Comparison of ENCODE assay signal across 14 cellular contexts in genomic region chr16:7513429-7513828, GRCh38.
DNase-seq lines count a peak whose midpoint lies in the region; ATAC-seq and TF ChIP-seq lines count a peak whose summit lies in the region.
"Had no signal": no experiment of that assay in that cellular context is flagged by ENCODE, and none has a peak within 500 bp of the region (broad histone marks: within the 10 kb centered on the region; RNA-seq: fewer than 3 reads in every experiment).

No MANE protein-coding gene starts in this region.

- no peak overlapping the region for H3K27ac Mint-ChIP-seq in activated CD8-positive, alpha-beta T cell treated with anti-CD3 and anti-CD28 coated beads for 36 hours
- no peak overlapping the region for H3K27ac Mint-ChIP-seq in activated CD8-positive, alpha-beta T cell treated with anti-CD3 and anti-CD28 coated beads, Interleukin-2, amount 10 ng/mL, durations not matched to agents 7 days and 5 days
- H3K27ac Mint-ChIP-seq in chondrocyte (ENCODE audit: unreplicated experiment) (no peak overlapping the region), Calu3 (ENCODE audit: unreplicated experiment) (no peak overlapping the region)
- H3K27ac Mint-ChIP-seq: activated CD8-positive, alpha-beta memory T cell treated with anti-CD3 and anti-CD28 coated beads, Interleukin-2, amount 10 ng/mL, durations not matched to agents 7 days and 5 days; CD4-positive, alpha-beta T cell; IgD-negative memory B cell had no signal

- no peaks in the 10 kb centered on the region for H3K36me3 Mint-ChIP-seq in activated CD8-positive, alpha-beta T cell treated with anti-CD3 and anti-CD28 coated beads for 36 hours (ENCODE audit: low read depth)
- no peaks in the 10 kb centered on the region for H3K36me3 Mint-ChIP-seq in activated CD8-positive, alpha-beta T cell treated with anti-CD3 and anti-CD28 coated beads, Interleukin-2, amount 10 ng/mL, durations not matched to agents 7 days and 5 days (ENCODE audit: low read depth)
- H3K36me3 Mint-ChIP-seq in chondrocyte (ENCODE audit: low read depth) (no peaks in the 10 kb centered on the region), Calu3 (ENCODE audit: insufficient read depth, unreplicated experiment) (no peaks in the 10 kb centered on the region)
- H3K36me3 Mint-ChIP-seq: activated CD8-positive, alpha-beta memory T cell treated with anti-CD3 and anti-CD28 coated beads, Interleukin-2, amount 10 ng/mL, durations not matched to agents 7 days and 5 days; IgD-negative memory B cell had no signal

- no peaks in the 10 kb centered on the region for H3K36me3 ChIP-seq in Karpas-422 (ENCODE audit: insufficient read depth, low read length)
- H3K36me3 ChIP-seq: thoracic aorta had no signal

- no peak overlapping the region for H3K27ac ChIP-seq in Karpas-422 (ENCODE audit: low read length)
- H3K27ac ChIP-seq: thoracic aorta had no signal

- no peak overlapping the region for H2AFZ ChIP-seq in Karpas-422 (ENCODE audit: low read length)

- POLR2A ChIA-PET in activated CD8-positive, alpha-beta T cell treated with anti-CD3 and anti-CD28 coated beads for 36 hours (lab: Charles Lee), result no interaction called here
- POLR2A ChIA-PET in activated CD8-positive, alpha-beta T cell treated with anti-CD3 and anti-CD28 coated beads, Interleukin-2, amount 10 ng/mL, durations not matched to agents 7 days and 5 days (lab: Charles Lee), result no interaction called here

- H3K9me2 ChIP-seq in Karpas-422 (replicated peaks; ENCODE audit: insufficient read depth, low read length), result no peaks in the 10 kb centered on the region

- no peaks in the 10 kb centered on the region for H4K20me1 ChIP-seq in Karpas-422 (ENCODE audit: insufficient read depth, low read depth, low read length)

- TF ChIP-seq CTCF in activated CD8-positive, alpha-beta T cell treated with anti-CD3 and anti-CD28 coated beads for 36 hours (IDR thresholded peaks at IDR 0.05), result peak; percentile 11
- peak; percentile 25 for TF ChIP-seq CTCF in chondrocyte (IDR thresholded peaks at IDR 0.05)
- no peak for TF ChIP-seq CTCF in Calu3 (IDR thresholded peaks at IDR 0.05; ENCODE audit: unreplicated experiment)

- no peak overlapping the region for H3K4me2 ChIP-seq in Karpas-422 (ENCODE audit: low read depth, low read length, poor library complexity, severe bottlenecking)

- peaks cover 25% of the 10 kb centered on the region for H3K9me3 ChIP-seq in Karpas-422 (ENCODE audit: low read length)
- H3K9me3 ChIP-seq: thoracic aorta had no signal

- H3K79me2 ChIP-seq in Karpas-422 (ENCODE audit: low read length), result no peaks in the 10 kb centered on the region

- H3K27me3 Mint-ChIP-seq in activated CD8-positive, alpha-beta T cell treated with anti-CD3 and anti-CD28 coated beads for 36 hours, result no peaks in the 10 kb centered on the region
- H3K27me3 Mint-ChIP-seq in activated CD8-positive, alpha-beta T cell treated with anti-CD3 and anti-CD28 coated beads, Interleukin-2, amount 10 ng/mL, durations not matched to agents 7 days and 5 days (ENCODE audit: low read depth), result no peaks in the 10 kb centered on the region
- no peaks in the 10 kb centered on the region for H3K27me3 Mint-ChIP-seq in chondrocyte (ENCODE audit: low read depth)
- no peaks in the 10 kb centered on the region for H3K27me3 Mint-ChIP-seq in Calu3 (ENCODE audit: unreplicated experiment)
- H3K27me3 Mint-ChIP-seq: activated CD8-positive, alpha-beta memory T cell treated with anti-CD3 and anti-CD28 coated beads, Interleukin-2, amount 10 ng/mL, durations not matched to agents 7 days and 5 days; CD4-positive, alpha-beta T cell; IgD-negative memory B cell had no signal

- H3K4me3 Mint-ChIP-seq in activated CD8-positive, alpha-beta T cell treated with anti-CD3 and anti-CD28 coated beads for 36 hours, result no peak overlapping the region
- H3K4me3 Mint-ChIP-seq in activated CD8-positive, alpha-beta T cell treated with anti-CD3 and anti-CD28 coated beads, Interleukin-2, amount 10 ng/mL, durations not matched to agents 7 days and 5 days, result no peak overlapping the region
- H3K4me3 Mint-ChIP-seq in chondrocyte (ENCODE audit: unreplicated experiment) (no peak overlapping the region), Calu3 (ENCODE audit: low read depth, unreplicated experiment) (no peak overlapping the region)
- H3K4me3 Mint-ChIP-seq: activated CD8-positive, alpha-beta memory T cell treated with anti-CD3 and anti-CD28 coated beads, Interleukin-2, amount 10 ng/mL, durations not matched to agents 7 days and 5 days; CD4-positive, alpha-beta T cell; IgD-negative memory B cell had no signal

- intact Hi-C loops in activated CD8-positive, alpha-beta T cell treated with anti-CD3 and anti-CD28 coated beads for 36 hours (cut with micrococcal nuclease), result no loop called here
- intact Hi-C loops in left cardiac atrium (cut with DNase I) (no loop called here), Calu3 (cut with micrococcal nuclease; ENCODE audit: unreplicated experiment) (no loop called here)

- H3K4me3 ChIP-seq in Karpas-422 (ENCODE audit: low read length), result no peak overlapping the region
- H3K4me3 ChIP-seq: thoracic aorta had no signal

- CTCF ChIA-PET in activated CD8-positive, alpha-beta T cell treated with anti-CD3 and anti-CD28 coated beads for 36 hours (lab: Charles Lee), result no interaction called here
- CTCF ChIA-PET in activated CD8-positive, alpha-beta T cell treated with anti-CD3 and anti-CD28 coated beads, Interleukin-2, amount 10 ng/mL, durations not matched to agents 7 days and 5 days (lab: Charles Lee), result no interaction called here
- CTCF ChIA-PET in Calu3 (lab: Charles Lee), result no interaction called here

- ATAC-seq in activated CD8-positive, alpha-beta T cell treated with anti-CD3 and anti-CD28 coated beads for 36 hours, result no peak
- ATAC-seq in activated CD8-positive, alpha-beta T cell treated with anti-CD3 and anti-CD28 coated beads, Interleukin-2, amount 10 ng/mL, durations not matched to agents 7 days and 5 days, result no peak
- ATAC-seq in stimulated activated naive CD8-positive, alpha-beta T cell treated with anti-CD3 and anti-CD28 coated beads, Interleukin-15, Interleukin-2, amounts not matched to agents 100 U/mL and 50 U/mL, for 24 hours, result no peak
- ATAC-seq in HG03521 (IDR thresholded peaks at IDR 0.05; ENCODE audit: unreplicated experiment) (no peak), left cardiac atrium (no peak)
- ATAC-seq: activated CD8-positive, alpha-beta memory T cell treated with anti-CD3 and anti-CD28 coated beads, Interleukin-2, amount 10 ng/mL, durations not matched to agents 7 days and 5 days had no signal

- H3K9me3 Mint-ChIP-seq in activated CD8-positive, alpha-beta T cell treated with anti-CD3 and anti-CD28 coated beads for 36 hours, result peaks cover 6% of the 10 kb centered on the region
- peaks cover 25% of the 10 kb centered on the region for H3K9me3 Mint-ChIP-seq in activated CD8-positive, alpha-beta T cell treated with anti-CD3 and anti-CD28 coated beads, Interleukin-2, amount 10 ng/mL, durations not matched to agents 7 days and 5 days (ENCODE audit: insufficient read depth)
- peaks cover 34% of the 10 kb centered on the region for H3K9me3 Mint-ChIP-seq in chondrocyte (ENCODE audit: low read depth)
- peaks cover 18% of the 10 kb centered on the region for H3K9me3 Mint-ChIP-seq in Calu3 (ENCODE audit: low read depth, unreplicated experiment)

- peak; percentile 30 for DNase-seq in activated CD8-positive, alpha-beta T cell treated with anti-CD3 and anti-CD28 coated beads for 36 hours
- no peak for DNase-seq in activated CD8-positive, alpha-beta T cell treated with anti-CD3 and anti-CD28 coated beads, Interleukin-2, amount 10 ng/mL, durations not matched to agents 7 days and 5 days
- DNase-seq in Karpas-422 (peak; percentile 60), chondrocyte (ENCODE audit: low spot score) (no peak), left cardiac atrium (no peak), Calu3 (no peak)
- peak; percentile 14 for DNase-seq in stimulated activated naive CD8-positive, alpha-beta T cell treated with anti-CD3 and anti-CD28 coated beads, Interleukin-15, Interleukin-2, amounts not matched to agents 100 U/mL and 50 U/mL, for 24 hours
- DNase-seq: activated CD8-positive, alpha-beta memory T cell treated with anti-CD3 and anti-CD28 coated beads, Interleukin-2, amount 10 ng/mL, durations not matched to agents 7 days and 5 days; CD4-positive, alpha-beta T cell; midbrain; SHP77 treated with DMSO at 0.1 percent for 48 hours had no signal

- no peaks in the 10 kb centered on the region for H3K27me3 ChIP-seq in Karpas-422 (ENCODE audit: low read length)

- H3K4me1 Mint-ChIP-seq in activated CD8-positive, alpha-beta T cell treated with anti-CD3 and anti-CD28 coated beads for 36 hours (ENCODE audit: low read depth), result no peaks in the 10 kb centered on the region
- H3K4me1 Mint-ChIP-seq in activated CD8-positive, alpha-beta T cell treated with anti-CD3 and anti-CD28 coated beads, Interleukin-2, amount 10 ng/mL, durations not matched to agents 7 days and 5 days (ENCODE audit: low read depth), result no peaks in the 10 kb centered on the region
- H3K4me1 Mint-ChIP-seq in chondrocyte (ENCODE audit: low read depth) (no peaks in the 10 kb centered on the region), Calu3 (ENCODE audit: low read depth, unreplicated experiment) (no peaks in the 10 kb centered on the region)
- H3K4me1 Mint-ChIP-seq: activated CD8-positive, alpha-beta memory T cell treated with anti-CD3 and anti-CD28 coated beads, Interleukin-2, amount 10 ng/mL, durations not matched to agents 7 days and 5 days; IgD-negative memory B cell had no signal

- no TSS peak for BruUV-seq in Calu3 (replicated peaks; lab: Mats Ljungman, UMichigan)

- H3K4me1 ChIP-seq in Karpas-422 (ENCODE audit: low read length), result no peaks in the 10 kb centered on the region

- no peak overlapping the region for H3K9ac ChIP-seq in Karpas-422 (ENCODE audit: low read length)

Comparison
In these comparisons a context has a peak if more than half of its experiments do, and no peak if none do; other contexts are left out.
1. DNase-seq: peak in activated CD8-positive, alpha-beta T cell treated with anti-CD3 and anti-CD28 coated beads for 36 hours (single experiment), Karpas-422 (single experiment) and stimulated activated naive CD8-positive, alpha-beta T cell treated with anti-CD3 and anti-CD28 coated beads, Interleukin-15, Interleukin-2, amounts not matched to agents 100 U/mL and 50 U/mL, for 24 hours (single experiment); none in activated CD8-positive, alpha-beta T cell treated with anti-CD3 and anti-CD28 coated beads, Interleukin-2, amount 10 ng/mL, durations not matched to agents 7 days and 5 days (single experiment), chondrocyte (single experiment), left cardiac atrium (single experiment) and Calu3 (single experiment).